8 cellular contexts compared by ENCODE assay signal in genomic region chr9:136950656-136951030, GRCh38. TPM values are rescaled to one million over a fixed set of nuclear protein-coding genes. Genes with fewer than 3 reads are reported as not detected.
DNase-seq lines count a peak whose midpoint lies in the region; ATAC-seq, FAIRE-seq and TF ChIP-seq lines count a peak whose summit lies in the region.

No MANE protein-coding gene starts in this region.

- 22 to 25% (median 22%) methylated on average over 6 to 7 of the region's 7 CpGs for whole genome bisulfite sequencing in psoas muscle, 3 donors

- TF ChIP-seq CTCF in GM06990 (IDR thresholded peaks at IDR 0.05; ENCODE audit: insufficient read depth, low read length, poor library complexity, severe bottlenecking) (no peak), glutamatergic neuron (IDR thresholded peaks at IDR 0.05; ENCODE audit: partially characterized antibody, unreplicated experiment) (no peak), psoas muscle (IDR thresholded peaks at IDR 0.05) (no peak), D721Med (IDR thresholded peaks at IDR 0.05; ENCODE audit: insufficient read depth, missing control alignments) (no peak)

- H3K27ac ChIP-seq in psoas muscle = peak overlapping the region; percentile 87

- H3K27ac Mint-ChIP-seq in glutamatergic neuron (ENCODE audit: unreplicated experiment) = no peak overlapping the region

- peaks cover 2% of the 10 kb centered on the region for H3K9me3 Mint-ChIP-seq in glutamatergic neuron (ENCODE audit: unreplicated experiment)

- H3K4me3 ChIP-seq in GM06990 (replicated peaks; ENCODE audit: low read depth, low read length) = peak overlapping the region; percentile 71
- H3K4me3 ChIP-seq in psoas muscle = peak overlapping the region; percentile 85

- no peak for FAIRE-seq in D721Med (lab: Jason Lieb, UNC)

- H3K4me1 Mint-ChIP-seq in glutamatergic neuron (ENCODE audit: low read depth, unreplicated experiment) = peaks cover 2% of the 10 kb centered on the region

- no peaks in the 10 kb centered on the region for H3K36me3 Mint-ChIP-seq in glutamatergic neuron (ENCODE audit: unreplicated experiment)

- peak overlapping the region; percentile 79 for H3K4me3 Mint-ChIP-seq in glutamatergic neuron (ENCODE audit: unreplicated experiment)

- intact Hi-C loops in psoas muscle (cut with DNase I) = loop anchor here in 1 of 2 donors (5.0 kb wide), 1 partner anchor 158 kb away; the partner anchor contains the start of gene TMEM141

- H3K4me1 ChIP-seq in psoas muscle = peaks cover 20% of the 10 kb centered on the region

- H3K27me3 ChIP-seq in GM06990 (replicated peaks; ENCODE audit: control insufficient read depth, insufficient read depth, low read length) = peaks cover 1% of the 10 kb centered on the region; the same call in 1 of the 2 replicates
- H3K27me3 ChIP-seq in psoas muscle (ENCODE audit: insufficient read depth in 3 of 3, low read length in 2 of 3) = no peaks in the 10 kb centered on the region

- peaks cover 8% of the 10 kb centered on the region for H3K27me3 Mint-ChIP-seq in glutamatergic neuron (ENCODE audit: unreplicated experiment)

- H3K36me3 ChIP-seq in GM06990 (ENCODE audit: control insufficient read depth, insufficient read depth, low read length) = no peaks in the 10 kb centered on the region
- no peaks in the 10 kb centered on the region for H3K36me3 ChIP-seq in psoas muscle (ENCODE audit: insufficient read depth in 1 of 2, low read depth in 1 of 2)

- DNase-seq in GM06990 (ENCODE audit: extremely low read depth, insufficient read length) (no peak), glutamatergic neuron (no peak), psoas muscle (peak in 1 of 2 donors; percentile 21), D721Med (ENCODE audit: insufficient read length, low spot score) (no peak), GM03348 (ENCODE audit: low spot score) (no peak), NCI-H2227 treated with DMSO at 0.1 percent for 48 hours (lab: John Stamatoyannopoulos, UW) (no peak)

- H3K9me3 ChIP-seq in psoas muscle = no peaks in the 10 kb centered on the region

- ATAC-seq in SK-N-SH treated with all-trans-retinoic acid at 6 μM for 48 hours = peak; percentile 36
- ATAC-seq in psoas muscle = peak in 3 of 4 donors; percentile 10 to 28 (median 21)
- no peak for ATAC-seq in HG03139 (IDR thresholded peaks at IDR 0.05; ENCODE audit: unreplicated experiment)

TF ChIP-seq in SK-N-SH treated with all-trans-retinoic acid at 6 μM for 48 hours, 23 proteins besides CTCF, POLR2A, EP300 and RAD21 (continues in another document):
- TF ChIP-seq RARB (CRISPR knock-in tag; IDR thresholded peaks at IDR 0.05) = no peak
- TF ChIP-seq PATZ1 (CRISPR knock-in tag; IDR thresholded peaks at IDR 0.05; ENCODE audit: borderline replicate concordance) = no peak
- TF ChIP-seq CREB5 (CRISPR knock-in tag; IDR thresholded peaks at IDR 0.05; ENCODE audit: low read depth) = no peak
- TF ChIP-seq PPARA (CRISPR knock-in tag; IDR thresholded peaks at IDR 0.05; ENCODE audit: borderline replicate concordance) = no peak
- no peak for TF ChIP-seq OSR1 (CRISPR knock-in tag; IDR thresholded peaks at IDR 0.05)
- no peak for TF ChIP-seq TCF4 (CRISPR knock-in tag; IDR thresholded peaks at IDR 0.05; ENCODE audit: borderline replicate concordance)
- no peak for TF ChIP-seq ZC3H10 (CRISPR knock-in tag; IDR thresholded peaks at IDR 0.05)
- no peak for TF ChIP-seq SNAI2 (CRISPR knock-in tag; IDR thresholded peaks at IDR 0.05)
- no peak for TF ChIP-seq CSRNP3 (CRISPR knock-in tag; IDR thresholded peaks at IDR 0.05)
- no peak for TF ChIP-seq TOX (CRISPR knock-in tag; IDR thresholded peaks at IDR 0.05; ENCODE audit: borderline replicate concordance)
- no peak for TF ChIP-seq ZNF565 (CRISPR knock-in tag; conservative IDR thresholded peaks at IDR 0.05; ENCODE audit: low read depth)
- no peak for TF ChIP-seq ESRRG (CRISPR knock-in tag; IDR thresholded peaks at IDR 0.05)
- no peak for TF ChIP-seq TSHZ2 (CRISPR knock-in tag; IDR thresholded peaks at IDR 0.05)
- no peak for TF ChIP-seq ZNF8 (CRISPR knock-in tag; IDR thresholded peaks at IDR 0.05)
- no peak for TF ChIP-seq ZFP3 (CRISPR knock-in tag; IDR thresholded peaks at IDR 0.05)
- no peak for TF ChIP-seq ZFP30 (CRISPR knock-in tag; IDR thresholded peaks at IDR 0.05)

RNA-seq across cellular contexts. Expression of gene LCN12, which starts 1.4 kb away (rescaled TPM):
- total RNA-seq in glutamatergic neuron (ENCODE audit: unreplicated experiment) = 2.9 TPM
- 1 to 10 TPM in 1 of 4 donors, under 1 TPM in 2, not detected in 1; 0.38 to 1.5 (median 0.48) TPM for total RNA-seq in psoas muscle
- under 1 TPM; 0.06 to 0.17 (median 0.13) TPM for polyA plus RNA-seq in psoas muscle

RNA-seq across cellular contexts. Expression of gene C8G, which starts 5.6 kb away (rescaled TPM):
- total RNA-seq in glutamatergic neuron (ENCODE audit: unreplicated experiment) (14.5 TPM), psoas muscle (1 to 10 TPM; 1.7 to 7.9 (median 5.9) TPM)
- polyA plus RNA-seq in psoas muscle = 1 to 10 TPM; 3.4 to 6.0 (median 4.5) TPM

RNA-seq across cellular contexts. Expression of gene FBXW5, which starts 6.1 kb away (rescaled TPM):
- total RNA-seq in glutamatergic neuron (ENCODE audit: unreplicated experiment) (77.9 TPM), psoas muscle (100 to 1,000 TPM; 135 to 236 (median 171) TPM)
- 100 to 1,000 TPM; 202 to 261 (median 213) TPM for polyA plus RNA-seq in psoas muscle

RNA-seq across cellular contexts. Expression of gene PTGDS, which starts 26.7 kb away (rescaled TPM):
- not detected for total RNA-seq in glutamatergic neuron (ENCODE audit: unreplicated experiment)
- 100 to 1,000 TPM in 1 of 4 donors, 10 to 100 TPM in 3; 23.3 to 130 (median 74.3) TPM for total RNA-seq in psoas muscle
- polyA plus RNA-seq in psoas muscle = 10 to 100 TPM; 29.9 to 37.9 (median 37.8) TPM

RNA-seq across cellular contexts. Expression of gene LCNL1, which starts 32.1 kb away (rescaled TPM):
- total RNA-seq in glutamatergic neuron (ENCODE audit: unreplicated experiment) (not detected), psoas muscle (under 1 TPM; 0.10 to 0.79 (median 0.38) TPM)
- under 1 TPM; 0.04 to 0.14 (median 0.06) TPM for polyA plus RNA-seq in psoas muscle
